ENCODE assay signal across 1 cellular context in the genomic region with DNA sequence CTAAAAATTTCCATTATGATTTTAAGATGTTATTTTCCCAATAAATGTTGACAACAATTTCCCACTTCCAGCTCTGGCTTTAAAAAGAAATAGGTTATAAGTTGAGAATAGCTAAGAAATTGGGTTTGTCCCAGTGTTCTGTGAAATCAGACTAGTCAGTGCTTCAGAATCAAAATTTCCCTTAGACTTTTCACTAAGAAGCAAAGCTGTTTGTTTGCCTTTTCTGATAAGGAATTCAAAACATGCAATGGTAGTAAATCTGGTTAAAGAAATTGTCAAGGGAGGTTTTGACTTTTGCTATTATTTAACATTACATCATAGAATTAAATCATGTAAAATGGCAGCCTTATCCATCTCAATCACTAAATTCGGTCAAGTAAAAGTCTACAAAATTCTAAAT.
TF ChIP-seq lines count a peak whose summit lies in the region.

No MANE protein-coding gene starts in this region.

TF ChIP-seq in HEK293, 187 proteins besides CTCF, POLR2A, EP300 and RAD21 (continued from another document):
- TF ChIP-seq, protein P1, sequence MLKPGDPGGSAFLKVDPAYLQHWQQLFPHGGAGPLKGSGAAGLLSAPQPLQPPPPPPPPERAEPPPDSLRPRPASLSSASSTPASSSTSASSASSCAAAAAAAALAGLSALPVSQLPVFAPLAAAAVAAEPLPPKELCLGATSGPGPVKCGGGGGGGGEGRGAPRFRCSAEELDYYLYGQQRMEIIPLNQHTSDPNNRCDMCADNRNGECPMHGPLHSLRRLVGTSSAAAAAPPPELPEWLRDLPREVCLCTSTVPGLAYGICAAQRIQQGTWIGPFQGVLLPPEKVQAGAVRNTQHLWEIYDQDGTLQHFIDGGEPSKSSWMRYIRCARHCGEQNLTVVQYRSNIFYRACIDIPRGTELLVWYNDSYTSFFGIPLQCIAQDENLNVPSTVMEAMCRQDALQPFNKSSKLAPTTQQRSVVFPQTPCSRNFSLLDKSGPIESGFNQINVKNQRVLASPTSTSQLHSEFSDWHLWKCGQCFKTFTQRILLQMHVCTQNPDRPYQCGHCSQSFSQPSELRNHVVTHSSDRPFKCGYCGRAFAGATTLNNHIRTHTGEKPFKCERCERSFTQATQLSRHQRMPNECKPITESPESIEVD (tag by site-specific recombination; IDR thresholded peaks at IDR 0.05) = peak; percentile 49; the same call in 1 of the 2 replicates
